Comparison of ENCODE assay signal across 27 cellular contexts in genomic region chr10:33026422-33026821, GRCh38.
DNase-seq lines count a peak whose midpoint lies in the region; ATAC-seq and FAIRE-seq lines count a peak whose summit lies in the region.
"Had no signal": no experiment of that assay in that cellular context is flagged by ENCODE, and none has a peak within 500 bp of the region (broad histone marks: within the 10 kb centered on the region; RNA-seq: fewer than 3 reads in every experiment).

No MANE protein-coding gene starts in this region.

- peak overlapping the region; percentile 70 for H3K27ac ChIP-seq in skeletal muscle tissue (ENCODE audit: low read depth, low read length)
- H3K27ac ChIP-seq in small intestine (ENCODE audit: low read depth in 1 of 2, low read length in 1 of 2), result no peak overlapping the region
- H3K27ac ChIP-seq: C4-2B, gastroesophageal sphincter, hepatocyte, upper lobe of left lung, WERI-Rb-1 had no signal

- no peak for ATAC-seq in effector memory CD8-positive, alpha-beta T cell (replicated peaks)
- ATAC-seq: activated T-cell treated with anti-CD3 and anti-CD28 coated beads, Interleukin-2, amount 50 U/mL, for 4 hours; gastroesophageal sphincter; left lobe of liver; naive thymus-derived CD4-positive, alpha-beta T cell; PC-3 had no signal

- peak overlapping the region; percentile 19 to 76 for H3K27ac Mint-ChIP-seq in effector memory CD8-positive, alpha-beta T cell
- H3K27ac Mint-ChIP-seq: activated CD4-positive, alpha-beta T cell treated with anti-CD3 and anti-CD28 coated beads, Interleukin-2, amount 10 ng/mL, durations not matched to agents 7 days and 5 days; brain had no signal

- peak overlapping the region in 1 of 2 donors; percentile 13 for H3K4me3 Mint-ChIP-seq in effector memory CD8-positive, alpha-beta T cell
- H3K4me3 Mint-ChIP-seq: activated CD4-positive, alpha-beta T cell treated with anti-CD3 and anti-CD28 coated beads, Interleukin-2, amount 10 ng/mL, durations not matched to agents 7 days and 5 days; activated T-cell treated with anti-CD3 and anti-CD28 coated beads, Interleukin-2, amount 50 U/mL, for 4 hours; brain had no signal

- DNase-seq in EH (ENCODE audit: low read depth) (peak; percentile 24), RPMI7951 (ENCODE audit: low read depth) (peak; percentile 36), small intestine (no peak), cerebellar cortex (ENCODE audit: low spot score) (no peak), AML-193 (lab: John Stamatoyannopoulos, UW) (no peak)
- DNase-seq in effector memory CD8-positive, alpha-beta T cell, result no peak
- DNase-seq: activated CD4-positive, alpha-beta T cell treated with anti-CD3 and anti-CD28 coated beads, Interleukin-2, amount 10 ng/mL, durations not matched to agents 7 days and 5 days; activated naive CD4-positive, alpha-beta T cell; activated T-cell treated with anti-CD3 and anti-CD28 coated beads, Interleukin-2, amount 50 U/mL, for 4 hours; cortex of kidney; naive thymus-derived CD4-positive, alpha-beta T cell; NCI-H1436 treated with DMSO at 0.1 percent for 48 hours; NCI-H510A treated with DMSO at 0.1 percent for 48 hours; NK-92 treated with Interleukin-12 subunit alpha and Interleukin-12 subunit beta, amount 100 ng/mL, for 24 hours; occipital lobe; PC-3; SHP77 treated with DMSO at 0.1 percent for 48 hours; T1000; upper lobe of left lung; WERI-Rb-1 had no signal

- H3K9me3 Mint-ChIP-seq in effector memory CD8-positive, alpha-beta T cell, result no peaks in the 10 kb centered on the region
- H3K9me3 Mint-ChIP-seq: activated CD4-positive, alpha-beta T cell treated with anti-CD3 and anti-CD28 coated beads, Interleukin-2, amount 10 ng/mL, durations not matched to agents 7 days and 5 days; activated T-cell treated with anti-CD3 and anti-CD28 coated beads, Interleukin-2, amount 50 U/mL, for 4 hours; brain; naive thymus-derived CD4-positive, alpha-beta T cell had no signal

- H3K4me3 ChIP-seq in skeletal muscle tissue (ENCODE audit: low read length in 3 of 3) (no peak overlapping the region), small intestine (ENCODE audit: low read depth in 1 of 2, low read length in 2 of 2) (no peak overlapping the region)
- H3K4me3 ChIP-seq: gastroesophageal sphincter, hepatocyte, upper lobe of left lung had no signal

- H3K4me1 ChIP-seq in skeletal muscle tissue (ENCODE audit: control insufficient read depth in 3 of 3, insufficient read depth in 3 of 3, low read length in 3 of 3) (peaks cover 0 to 9% (median 0%) of the 10 kb centered on the region in 3 donors), small intestine (ENCODE audit: control insufficient read depth in 2 of 2, insufficient read depth in 1 of 2, low read depth in 1 of 2, low read length in 1 of 2) (no peaks in the 10 kb centered on the region)
- H3K4me1 ChIP-seq: upper lobe of left lung had no signal

- no peaks in the 10 kb centered on the region for H3K9me3 ChIP-seq in skeletal muscle tissue (ENCODE audit: control insufficient read depth in 3 of 3, low read length in 3 of 3)
- no peaks in the 10 kb centered on the region for H3K9me3 ChIP-seq in small intestine (ENCODE audit: control insufficient read depth, low read depth)
- H3K9me3 ChIP-seq: gastroesophageal sphincter, upper lobe of left lung had no signal

- H3K36me3 Mint-ChIP-seq in effector memory CD8-positive, alpha-beta T cell (ENCODE audit: insufficient read depth), result peaks cover 5% of the 10 kb centered on the region
- H3K36me3 Mint-ChIP-seq: brain had no signal

- 74 to 83% (median 81%) methylated on average over 3 of the region's 3 CpGs for WGBS in small intestine, 3 donors

- FAIRE-seq in small intestine (lab: Jason Lieb, UNC), result no peak
- FAIRE-seq: GM12891 had no signal

- no peaks in the 10 kb centered on the region for H3K27me3 ChIP-seq in skeletal muscle tissue (ENCODE audit: control insufficient read depth in 3 of 3, insufficient read depth in 3 of 3, low read length in 3 of 3)
- no peaks in the 10 kb centered on the region for H3K27me3 ChIP-seq in small intestine (ENCODE audit: control insufficient read depth in 2 of 2, insufficient read depth in 2 of 2, low read length in 2 of 2)
- H3K27me3 ChIP-seq: gastroesophageal sphincter, hepatocyte, upper lobe of left lung had no signal

- peaks cover 21 to 35% of the 10 kb centered on the region in 2 donors for H3K4me1 Mint-ChIP-seq in effector memory CD8-positive, alpha-beta T cell (ENCODE audit: low read depth in 2 of 2)

- H3K36me3 ChIP-seq in skeletal muscle tissue (ENCODE audit: control insufficient read depth in 3 of 3, insufficient read depth in 3 of 3, low read length in 3 of 3) (no peaks in the 10 kb centered on the region), small intestine (ENCODE audit: control insufficient read depth in 2 of 2, insufficient read depth in 2 of 2, low read length in 2 of 2) (no peaks in the 10 kb centered on the region)
- H3K36me3 ChIP-seq: gastroesophageal sphincter, upper lobe of left lung, WERI-Rb-1 had no signal

- no peaks in the 10 kb centered on the region for H3K27me3 Mint-ChIP-seq in effector memory CD8-positive, alpha-beta T cell
- H3K27me3 Mint-ChIP-seq: activated CD4-positive, alpha-beta T cell treated with anti-CD3 and anti-CD28 coated beads, Interleukin-2, amount 10 ng/mL, durations not matched to agents 7 days and 5 days had no signal

- H3K9ac ChIP-seq in skeletal muscle tissue (ENCODE audit: low read depth in 1 of 3, low read length in 3 of 3), result no peak overlapping the region

Comparison
In these comparisons a context has a peak if more than half of its experiments do, and no peak if none do; other contexts are left out.
1. DNase-seq: peak in EH (single experiment) and RPMI7951 (single experiment); none in effector memory CD8-positive, alpha-beta T cell (0 of 3), small intestine (single experiment), cerebellar cortex (single experiment) and AML-193 (0 of 2).